In the genomic region with DNA sequence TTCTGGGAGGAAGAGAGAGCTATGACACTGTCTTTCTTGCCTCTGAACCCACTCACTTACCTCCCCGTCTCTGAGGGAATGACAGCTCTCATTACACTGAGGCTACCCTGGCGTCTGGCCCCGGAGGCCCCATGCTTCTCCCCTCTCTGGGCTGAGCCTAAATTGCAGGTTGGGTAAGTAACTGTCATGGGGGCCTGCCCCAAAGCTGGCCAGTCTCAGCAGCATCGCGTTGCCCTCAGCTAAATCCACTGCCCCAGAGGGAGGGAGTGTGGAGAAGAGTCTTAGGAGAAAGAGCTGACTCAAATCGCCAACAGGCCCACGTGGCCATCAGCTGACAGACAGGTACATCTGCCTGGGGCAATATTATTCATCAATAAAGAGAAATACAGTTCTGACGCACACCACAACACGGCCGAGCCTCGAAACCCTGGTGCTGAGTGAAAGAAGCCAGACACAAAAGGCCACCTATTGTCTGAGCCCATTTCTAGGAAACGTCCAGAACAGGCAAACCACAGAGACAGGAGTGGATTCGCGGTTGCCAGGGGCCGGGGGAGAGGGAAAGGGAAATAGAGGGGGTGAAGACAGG, we compare ENCODE assay signal across 18 cellular contexts.
DNase-seq lines count a peak whose midpoint lies in the region; ATAC-seq, FAIRE-seq and TF ChIP-seq lines count a peak whose summit lies in the region.
"Had no signal": no experiment of that assay in that cellular context is flagged by ENCODE, and none has a peak within 500 bp of the region (broad histone marks: within the 10 kb centered on the region; RNA-seq: fewer than 3 reads in every experiment).

No MANE protein-coding gene starts in this region.

- no peak for FAIRE-seq in keratinocyte (lab: Jason Lieb, UNC)

- peaks cover 4 to 7% of the 10 kb centered on the region in 2 donors for H3K9me3 Mint-ChIP-seq in stimulated activated naive CD8-positive, alpha-beta T cell treated with anti-CD3 and anti-CD28 coated beads, Interleukin-15, amount 100 ng/mL, for 72 hours

- no peaks in the 10 kb centered on the region for H3K36me3 ChIP-seq in RWPE2 (ENCODE audit: low read depth)
- H3K36me3 ChIP-seq in keratinocyte (ENCODE audit: control insufficient read depth in 2 of 2, extremely low read depth in 1 of 2, insufficient read depth in 2 of 2, low read length in 2 of 2) = no peaks in the 10 kb centered on the region
- H3K36me3 ChIP-seq: adrenal gland, left lung, MG63, spleen, thoracic aorta had no signal

- H3K4me3 ChIP-seq in RWPE2 (ENCODE audit: severe bottlenecking) = no peak overlapping the region
- no peak overlapping the region for H3K4me3 ChIP-seq in keratinocyte (ENCODE audit: control insufficient read depth in 2 of 3, extremely low read depth in 1 of 3, insufficient read depth in 2 of 3, low read depth in 1 of 3, low read length in 3 of 3)
- H3K4me3 ChIP-seq: adrenal gland, left lung, MG63, spleen, thoracic aorta had no signal

- H3K9me1 ChIP-seq in keratinocyte (ENCODE audit: control insufficient read depth, extremely low read depth, insufficient read depth, low read length) = no peaks in the 10 kb centered on the region

- no peak overlapping the region for H3K27ac ChIP-seq in RWPE2 (ENCODE audit: poor library complexity, severe bottlenecking)
- no peak overlapping the region for H3K27ac ChIP-seq in keratinocyte (ENCODE audit: control insufficient read depth, insufficient read depth, low read length)
- H3K27ac ChIP-seq: left lung, spleen, thoracic aorta had no signal

- H2AFZ ChIP-seq in keratinocyte (ENCODE audit: control insufficient read depth, low read length) = no peak overlapping the region

- no peak for DNase-seq in stimulated activated naive CD8-positive, alpha-beta T cell treated with anti-CD3 and anti-CD28 coated beads, Interleukin-15, Interleukin-2, amounts not matched to agents 100 U/mL and 50 U/mL, for 24 hours
- DNase-seq in stimulated activated naive CD8-positive, alpha-beta T cell treated with anti-CD3 and anti-CD28 coated beads, Interleukin-15, amount 100 ng/mL, for 72 hours = no peak
- no peak for DNase-seq in RWPE2 (ENCODE audit: low spot score)
- DNase-seq in keratinocyte (ENCODE audit: low read depth, low spot score) = peak; percentile 13
- no peak for DNase-seq in GM03348 (ENCODE audit: low spot score)
- DNase-seq in hepatic stellate cell (ENCODE audit: low spot score) = no peak
- DNase-seq in NCI-H226 = no peak
- DNase-seq: dermis blood vessel endothelial cell, foreskin melanocyte, left lung, MG63, NCI-H187 treated with DMSO at 0.1 percent for 48 hours, T-helper 2 cell had no signal

- H4K20me1 ChIP-seq in keratinocyte (ENCODE audit: control insufficient read depth, extremely low read depth, insufficient read depth, low read length) = no peaks in the 10 kb centered on the region

- H3K27me3 Mint-ChIP-seq in stimulated activated naive CD8-positive, alpha-beta T cell treated with anti-CD3 and anti-CD28 coated beads, Interleukin-15, amount 100 ng/mL, for 72 hours = no peaks in the 10 kb centered on the region

- H3K27ac Mint-ChIP-seq in stimulated activated naive CD8-positive, alpha-beta T cell treated with anti-CD3 and anti-CD28 coated beads, Interleukin-15, amount 100 ng/mL, for 72 hours = no peak overlapping the region
- H3K27ac Mint-ChIP-seq: activated T-helper 1 cell treated with anti-CD3 and anti-CD28 coated beads, Interleukin-12 subunit alpha, Interleukin-12 subunit beta, Interleukin-2, Interleukin-4 antibody, amounts not matched to agents 30 ng/mL and 10 ng/mL and 1 ng/mL, durations not matched to agents 14 hours and 24 hours and 36 hours had no signal

- peak; percentile 32 for ATAC-seq in stimulated activated naive CD8-positive, alpha-beta T cell treated with anti-CD3 and anti-CD28 coated beads, Interleukin-15, Interleukin-2, amounts not matched to agents 100 U/mL and 50 U/mL, for 24 hours
- no peak for ATAC-seq in stimulated activated naive CD8-positive, alpha-beta T cell treated with anti-CD3 and anti-CD28 coated beads, Interleukin-15, amount 100 ng/mL, for 72 hours
- ATAC-seq in RWPE2 (ENCODE audit: low read depth) = peak; percentile 92
- ATAC-seq: left lung had no signal

- H3K4me2 ChIP-seq in keratinocyte (ENCODE audit: control insufficient read depth, extremely low read depth, insufficient read depth, low read depth, low read length) = peak overlapping the region; percentile 6

- TF ChIP-seq CTCF in RWPE2 (IDR thresholded peaks at IDR 0.05; ENCODE audit: poor library complexity, severe bottlenecking) (no peak), keratinocyte (optimal IDR thresholded peaks at IDR 0.05 in 1 of 3, IDR thresholded peaks at IDR 0.05 in 1 of 3, conservative IDR thresholded peaks at IDR 0.05 in 1 of 3; ENCODE audit: extremely low read depth in 1 of 3, insufficient read depth in 2 of 3, low read length in 3 of 3) (no peak)

- H3K4me1 ChIP-seq in RWPE2 (ENCODE audit: insufficient read depth, poor library complexity, severe bottlenecking) = peaks cover 10% of the 10 kb centered on the region
- peaks cover 6% of the 10 kb centered on the region for H3K4me1 ChIP-seq in keratinocyte (ENCODE audit: control insufficient read depth, extremely low read depth, insufficient read depth, low read length)
- H3K4me1 ChIP-seq: adrenal gland, left lung, spleen had no signal

- no peak overlapping the region for H3K4me3 Mint-ChIP-seq in stimulated activated naive CD8-positive, alpha-beta T cell treated with anti-CD3 and anti-CD28 coated beads, Interleukin-15, amount 100 ng/mL, for 72 hours
- H3K4me3 Mint-ChIP-seq: activated T-helper 1 cell treated with anti-CD3 and anti-CD28 coated beads, Interleukin-12 subunit alpha, Interleukin-12 subunit beta, Interleukin-2, Interleukin-4 antibody, amounts not matched to agents 30 ng/mL and 10 ng/mL and 1 ng/mL, durations not matched to agents 14 hours and 24 hours and 36 hours; neural crest cell had no signal

- dilution Hi-C loops in keratinocyte (cut with MboI; ENCODE audit: extremely low pct_ligation_motif_present, low sequenced_read_pairs) = no loop called here

- H3K4me1 Mint-ChIP-seq in stimulated activated naive CD8-positive, alpha-beta T cell treated with anti-CD3 and anti-CD28 coated beads, Interleukin-15, amount 100 ng/mL, for 72 hours = no peaks in the 10 kb centered on the region

- H3K9ac ChIP-seq in keratinocyte (ENCODE audit: control insufficient read depth, extremely low read depth, insufficient read depth, low read length) = no peak overlapping the region

- H3K79me2 ChIP-seq in keratinocyte (ENCODE audit: control insufficient read depth, insufficient read depth, low read length) = no peaks in the 10 kb centered on the region

- H3K27me3 ChIP-seq in RWPE2 (ENCODE audit: insufficient read depth, poor library complexity, severe bottlenecking) = no peaks in the 10 kb centered on the region
- peaks cover 3% of the 10 kb centered on the region for H3K27me3 ChIP-seq in keratinocyte (ENCODE audit: control insufficient read depth, extremely low read depth, insufficient read depth, low read length)
- H3K27me3 ChIP-seq: adrenal gland, left lung, MG63 had no signal

- H3K9me3 ChIP-seq in RWPE2 (ENCODE audit: severe bottlenecking) = no peaks in the 10 kb centered on the region
- H3K9me3 ChIP-seq in keratinocyte (ENCODE audit: control insufficient read depth, low read depth, low read length) = no peaks in the 10 kb centered on the region
- H3K9me3 ChIP-seq: adrenal gland, left lung, MG63, spleen, thoracic aorta had no signal
